In the genomic region with DNA sequence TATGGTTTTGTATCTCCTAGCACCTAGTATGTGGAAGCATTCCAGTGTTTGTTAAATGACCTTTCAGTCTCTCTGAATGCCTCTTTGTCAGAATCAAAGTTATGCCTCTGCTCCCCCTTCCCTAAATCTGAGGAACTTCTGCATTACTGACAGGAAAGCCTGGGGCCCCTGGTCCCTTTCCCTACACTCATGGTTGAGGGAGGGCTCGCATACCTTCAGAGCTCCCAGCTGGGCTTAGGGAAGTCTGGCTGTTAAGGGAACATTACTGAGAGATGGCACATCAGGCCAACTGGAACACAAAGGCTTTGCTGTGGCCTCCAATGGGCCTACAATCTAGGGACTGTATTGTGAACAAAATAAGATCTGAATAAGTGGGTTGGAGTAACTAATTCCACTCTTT, we compare ENCODE assay signal across 11 cellular contexts. TPM values are rescaled to one million over a fixed set of nuclear protein-coding genes. Genes with fewer than 3 reads are reported as not detected.
DNase-seq lines count a peak whose midpoint lies in the region; ATAC-seq, FAIRE-seq and TF ChIP-seq lines count a peak whose summit lies in the region.
"Had no signal": no experiment of that assay in that cellular context is flagged by ENCODE, and none has a peak within 500 bp of the region (broad histone marks: within the 10 kb centered on the region; RNA-seq: fewer than 3 reads in every experiment).

No MANE protein-coding gene starts in this region.

- peaks cover 52% of the 10 kb centered on the region for H3K36me3 ChIP-seq in CD4-positive, CD25-positive, alpha-beta regulatory T cell (ENCODE audit: control insufficient read depth, insufficient read depth, low read length)
- H3K36me3 ChIP-seq in astrocyte (ENCODE audit: insufficient read depth, low read length) (peaks cover 77% of the 10 kb centered on the region), neutrophil (peaks cover 46% of the 10 kb centered on the region), uterus (no peaks in the 10 kb centered on the region)

- TF ChIP-seq POLR2A in GM12892 (IDR thresholded peaks at IDR 0.05; ENCODE audit: low read depth, low read length) (peak; percentile 16; the same call in 1 of the 2 replicates), uterus (IDR thresholded peaks at IDR 0.05) (no peak)

- H3K27ac Mint-ChIP-seq in CD4-positive, CD25-positive, alpha-beta regulatory T cell, result peak overlapping the region; percentile 52 to 80 (median 74)
- H3K27ac Mint-ChIP-seq in astrocyte (ENCODE audit: unreplicated experiment), result peak overlapping the region; percentile 78

- H3K27ac ChIP-seq in CD4-positive, CD25-positive, alpha-beta regulatory T cell (ENCODE audit: insufficient read depth, low read length, poor library complexity, severe bottlenecking), result no peak overlapping the region
- H3K27ac ChIP-seq in astrocyte (ENCODE audit: low read depth, low read length), result peak overlapping the region; percentile 2
- peak overlapping the region; percentile 84 for H3K27ac ChIP-seq in neutrophil
- H3K27ac ChIP-seq in uterus, result no peak overlapping the region
- H3K27ac ChIP-seq: KMS-11 had no signal

- H3K27me3 Mint-ChIP-seq in CD4-positive, CD25-positive, alpha-beta regulatory T cell, result no peaks in the 10 kb centered on the region
- H3K27me3 Mint-ChIP-seq in astrocyte (ENCODE audit: low read depth, unreplicated experiment), result no peaks in the 10 kb centered on the region

- peaks cover 27% of the 10 kb centered on the region for H3K36me3 Mint-ChIP-seq in CD4-positive, CD25-positive, alpha-beta regulatory T cell
- H3K36me3 Mint-ChIP-seq in astrocyte (ENCODE audit: low read depth, unreplicated experiment), result peaks cover 48% of the 10 kb centered on the region

- H3K79me2 ChIP-seq in astrocyte (ENCODE audit: insufficient read depth, low read length), result peaks cover 97% of the 10 kb centered on the region

- no peak for FAIRE-seq in GM12892 (lab: Jason Lieb, UNC)
- FAIRE-seq in astrocyte (lab: Jason Lieb, UNC), result no peak

- H3K4me2 ChIP-seq in astrocyte (ENCODE audit: low read length), result peak overlapping the region; percentile 2
- H3K4me2 ChIP-seq: KMS-11 had no signal

- no peak for DNase-seq in CD4-positive, CD25-positive, alpha-beta regulatory T cell
- DNase-seq in GM12892 (ENCODE audit: insufficient read length) (no peak), astrocyte (ENCODE audit: low read depth) (no peak), GM20000 (ENCODE audit: low spot score) (no peak), kidney tubule cell (ENCODE audit: low spot score) (no peak), uterus (no peak)
- DNase-seq: activated gamma-delta T cell, DMS 273 treated with DMSO at 0.1 percent for 48 hours, NCI-H187 treated with DMSO at 0.1 percent for 48 hours had no signal

- H2AFZ ChIP-seq in astrocyte (ENCODE audit: low read depth, low read length), result no peak overlapping the region

- H3K9me3 Mint-ChIP-seq in CD4-positive, CD25-positive, alpha-beta regulatory T cell, result no peaks in the 10 kb centered on the region
- no peaks in the 10 kb centered on the region for H3K9me3 Mint-ChIP-seq in astrocyte (ENCODE audit: unreplicated experiment)

- no peak overlapping the region for H3K9ac ChIP-seq in astrocyte (ENCODE audit: low read length)
- H3K9ac ChIP-seq: KMS-11 had no signal

- TF ChIP-seq CTCF in astrocyte (IDR thresholded peaks at IDR 0.05; ENCODE audit: insufficient read depth, low read depth, low read length), result no peak
- TF ChIP-seq CTCF in neutrophil (IDR thresholded peaks at IDR 0.05), result no peak
- TF ChIP-seq CTCF in GM20000 (IDR thresholded peaks at IDR 0.05; ENCODE audit: extremely low read depth, missing control alignments), result no peak
- no peak for TF ChIP-seq CTCF in uterus (IDR thresholded peaks at IDR 0.05)

- no peak overlapping the region for H3K4me3 ChIP-seq in CD4-positive, CD25-positive, alpha-beta regulatory T cell (ENCODE audit: low read depth, low read length)
- H3K4me3 ChIP-seq in astrocyte (ENCODE audit: insufficient read depth, low read depth, low read length) (no peak overlapping the region), neutrophil (ENCODE audit: low read depth in 1 of 2, low read length in 1 of 2) (no peak overlapping the region), uterus (no peak overlapping the region)

- no peaks in the 10 kb centered on the region for H3K9me3 ChIP-seq in CD4-positive, CD25-positive, alpha-beta regulatory T cell (ENCODE audit: control insufficient read depth in 2 of 2, low read length in 2 of 2)
- no peaks in the 10 kb centered on the region for H3K9me3 ChIP-seq in astrocyte (ENCODE audit: insufficient read depth, low read depth, low read length)
- H3K9me3 ChIP-seq in neutrophil, result no peaks in the 10 kb centered on the region
- no peaks in the 10 kb centered on the region for H3K9me3 ChIP-seq in uterus

- H3K27me3 ChIP-seq in CD4-positive, CD25-positive, alpha-beta regulatory T cell (ENCODE audit: control insufficient read depth, insufficient read depth, low read length), result no peaks in the 10 kb centered on the region
- H3K27me3 ChIP-seq in astrocyte (ENCODE audit: insufficient read depth, low read length), result no peaks in the 10 kb centered on the region
- H3K27me3 ChIP-seq in neutrophil, result no peaks in the 10 kb centered on the region
- no peaks in the 10 kb centered on the region for H3K27me3 ChIP-seq in uterus

- peaks cover 38% of the 10 kb centered on the region for H3K4me1 ChIP-seq in CD4-positive, CD25-positive, alpha-beta regulatory T cell (ENCODE audit: control insufficient read depth, insufficient read depth, low read length, poor library complexity, severe bottlenecking)
- H3K4me1 ChIP-seq in astrocyte (ENCODE audit: insufficient read depth, low read length) (peaks cover 40% of the 10 kb centered on the region), neutrophil (ENCODE audit: control insufficient read depth in 1 of 2, insufficient read depth in 1 of 2, low read depth in 1 of 2, low read length in 1 of 2) (peaks cover 36 to 52% of the 10 kb centered on the region in 2 experiments), uterus (no peaks in the 10 kb centered on the region)

- ATAC-seq in CD4-positive, CD25-positive, alpha-beta regulatory T cell (ENCODE audit: low read depth in 2 of 2), result no peak

- peaks cover 95% of the 10 kb centered on the region for H4K20me1 ChIP-seq in astrocyte (ENCODE audit: insufficient read depth, low read length)

- no peak overlapping the region for H3K4me3 Mint-ChIP-seq in CD4-positive, CD25-positive, alpha-beta regulatory T cell
- peak overlapping the region; percentile 72 for H3K4me3 Mint-ChIP-seq in astrocyte (ENCODE audit: unreplicated experiment)

- intact Hi-C loops in uterus (cut with DNase I; ENCODE audit: low total_unique reads), result no loop called here

- H3K4me1 Mint-ChIP-seq in CD4-positive, CD25-positive, alpha-beta regulatory T cell, result peaks cover 24 to 61% (median 50%) of the 10 kb centered on the region in 4 donors
- H3K4me1 Mint-ChIP-seq in astrocyte (ENCODE audit: low read depth, unreplicated experiment), result peaks cover 81% of the 10 kb centered on the region

RNA-seq across cellular contexts. Expression of gene PKM, which starts 10.3 kb away (rescaled TPM):
- 332 TPM for total RNA-seq in CD4-positive, CD25-positive, alpha-beta regulatory T cell
- 100 to 1,000 TPM; 380 to 510 (median 440) TPM for polyA plus RNA-seq in CD4-positive, CD25-positive, alpha-beta regulatory T cell
- polyA plus RNA-seq in GM12892 (2012; ENCODE audit: missing spikeins), result 1,976 TPM
- 2,189 and 2,288 TPM in 2 replicates for total RNA-seq in astrocyte
- total RNA-seq in uterus, result 100 to 1,000 TPM; 101 to 443 (median 191) TPM

RNA-seq across cellular contexts. Expression of gene GRAMD2A, which starts 23.1 kb away (rescaled TPM):
- not detected for total RNA-seq in CD4-positive, CD25-positive, alpha-beta regulatory T cell
- polyA plus RNA-seq in CD4-positive, CD25-positive, alpha-beta regulatory T cell, result not detected
- not detected for polyA plus RNA-seq in GM12892 (2012; ENCODE audit: missing spikeins)
- total RNA-seq in astrocyte, result 0.68 and 0.77 TPM in 2 replicates
- total RNA-seq in uterus, result 1 to 10 TPM in 1 of 4 donors, under 1 TPM in 1, not detected in 2; 0.67 to 4.1 TPM

RNA-seq across cellular contexts. Expression of gene PARP6, which starts 51.7 kb away (rescaled TPM):
- 101 TPM for total RNA-seq in CD4-positive, CD25-positive, alpha-beta regulatory T cell
- 10 to 100 TPM; 14.5 to 19.2 (median 16.0) TPM for polyA plus RNA-seq in CD4-positive, CD25-positive, alpha-beta regulatory T cell
- polyA plus RNA-seq in GM12892 (2012; ENCODE audit: missing spikeins), result 43.7 TPM
- total RNA-seq in astrocyte, result 49.9 and 62.7 TPM in 2 replicates
- 100 to 1,000 TPM in 1 of 4 donors, 10 to 100 TPM in 3; 32.1 to 111 (median 55.6) TPM for total RNA-seq in uterus

Comparison
In these comparisons a context has a peak if more than half of its experiments do, and no peak if none do; other contexts are left out.
1. H3K27ac ChIP-seq: peak in astrocyte (single experiment) and neutrophil (single experiment); none in CD4-positive, CD25-positive, alpha-beta regulatory T cell (single experiment) and uterus (0 of 2).